Comparison of ENCODE assay signal across 22 cellular contexts in genomic region chr22:26522012-26522411, GRCh38.
"Had no signal": no experiment of that assay in that cellular context is flagged by ENCODE, and none has a peak within 500 bp of the region (broad histone marks: within the 10 kb centered on the region; RNA-seq: fewer than 3 reads in every experiment).

No MANE protein-coding gene starts in this region.

- H3K9me3 ChIP-seq: SJSA1 had no signal

- FAIRE-seq: RCC 7860 had no signal

- DNase-seq: Kasumi-1, KG1, MM.1S, NCI-H1092 treated with DMSO at 0.1 percent for 48 hours, NCI-H1436, NCI-H187, NCI-H2029, NCI-H2081 treated with DMSO at 0.1 percent for 48 hours, NCI-H2171, NCI-H226, NCI-H446, NCI-H510A, NCI-H524 treated with DMSO at 0.1 percent for 48 hours, NCI-H69, NCI-H774, Right ventricle myocardium superior, RPMI8226, SIG-M5, SW 1271 had no signal

- H3K27ac ChIP-seq: SJSA1, SK-N-MC had no signal

- H3K4me1 ChIP-seq: SJSA1 had no signal

- H3K27me3 ChIP-seq: SJSA1 had no signal

- H3K4me3 ChIP-seq: SJSA1, SK-N-MC had no signal
